In the genomic region with DNA sequence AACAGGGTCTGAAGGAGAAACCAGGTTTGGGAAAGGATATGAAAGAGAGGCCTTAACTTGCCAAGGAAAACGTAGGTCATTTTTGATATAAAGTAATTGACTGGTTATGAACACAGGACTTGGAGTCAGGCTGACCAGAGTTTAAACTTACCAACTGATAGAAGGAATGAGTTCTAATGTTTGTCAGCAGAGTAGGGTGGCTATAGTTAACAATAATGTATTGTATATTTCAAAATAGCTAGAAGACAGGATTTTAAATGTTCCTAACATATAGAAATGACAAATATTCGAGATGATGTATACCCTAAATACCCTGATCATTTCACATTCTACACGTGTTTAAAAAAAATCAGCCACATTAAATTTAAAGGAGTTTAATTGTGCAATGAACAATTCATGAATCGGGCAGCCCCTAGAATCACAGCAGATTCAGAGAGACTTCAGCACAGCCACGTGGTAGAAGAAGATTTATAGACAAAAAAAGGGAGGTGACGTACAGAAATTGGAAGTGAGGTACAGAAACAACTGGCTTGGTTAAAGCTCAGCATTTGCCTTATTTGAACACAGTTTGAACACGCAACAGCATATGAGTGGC, we compare ENCODE assay signal across 13 cellular contexts. TPM values are rescaled to one million over a fixed set of nuclear protein-coding genes. Genes with fewer than 3 reads are reported as not detected.
DNase-seq lines count a peak whose midpoint lies in the region; ATAC-seq and TF ChIP-seq lines count a peak whose summit lies in the region.
"Had no signal": no experiment of that assay in that cellular context is flagged by ENCODE, and none has a peak within 500 bp of the region (broad histone marks: within the 10 kb centered on the region; RNA-seq: fewer than 3 reads in every experiment).

No MANE protein-coding gene starts in this region.

- no peaks in the 10 kb centered on the region for H3K79me2 ChIP-seq in OCI-LY7 (ENCODE audit: insufficient read depth, low read depth, low read length)

- H4K20me1 ChIP-seq in OCI-LY7 (ENCODE audit: insufficient read depth, low read length): no peaks in the 10 kb centered on the region

- H3K9me2 ChIP-seq in OCI-LY7 (ENCODE audit: insufficient read depth, low read length): no peaks in the 10 kb centered on the region

- H3K27ac Mint-ChIP-seq in CD14-positive monocyte (peak overlapping the region in 5 of 7 donors; percentile 19 to 85 (median 62)), immature natural killer cell (peak overlapping the region in 5 of 6 donors; percentile 4 to 86 (median 43)), MCF 10A (ENCODE audit: low read depth, unreplicated experiment) (no peak overlapping the region)
- no peak overlapping the region for H3K27ac Mint-ChIP-seq in CD8-positive, alpha-beta T cell
- H3K27ac Mint-ChIP-seq: activated CD8-positive, alpha-beta memory T cell treated with anti-CD3 and anti-CD28 coated beads, Interleukin-2, amount 10 ng/mL, durations not matched to agents 7 days and 5 days; activated naive CD4-positive, alpha-beta T cell treated with anti-CD3 and anti-CD28 coated beads, Interleukin-2, amount 50 U/mL, for 24 hours; mesothelial cell of epicardium had no signal

- POLR2A ChIA-PET in OCI-LY7 (lab: Charles Lee): no interaction called here
- POLR2A ChIA-PET in CD8-positive, alpha-beta T cell (lab: Charles Lee): no interaction called here
- POLR2A ChIA-PET in HEK293T (lab: Yijun Ruan, JAX): no interaction called here
- POLR2A ChIA-PET in MCF 10A (lab: Yijun Ruan, JAX): interaction anchor here (0.6 to 2.5 kb wide), 7 partner anchors 26 to 1289 kb away, joined by 3 to 9 read pairs (median 5); partner anchors contain the start of gene BTG1

- no peak overlapping the region for H2AFZ ChIP-seq in OCI-LY7 (ENCODE audit: low read length)

- H3K27me3 Mint-ChIP-seq in CD14-positive monocyte (ENCODE audit: low read depth in 3 of 3): peaks cover 0 to 3% (median 0%) of the 10 kb centered on the region in 3 donors
- H3K27me3 Mint-ChIP-seq in immature natural killer cell (ENCODE audit: low read depth in 3 of 3): peaks cover 0 to 6% (median 0%) of the 10 kb centered on the region in 3 donors
- no peaks in the 10 kb centered on the region for H3K27me3 Mint-ChIP-seq in CD8-positive, alpha-beta T cell (ENCODE audit: low read depth)
- no peaks in the 10 kb centered on the region for H3K27me3 Mint-ChIP-seq in MCF 10A (ENCODE audit: insufficient read depth, unreplicated experiment)
- H3K27me3 Mint-ChIP-seq: activated CD8-positive, alpha-beta memory T cell treated with anti-CD3 and anti-CD28 coated beads, Interleukin-2, amount 10 ng/mL, durations not matched to agents 7 days and 5 days; activated naive CD4-positive, alpha-beta T cell treated with anti-CD3 and anti-CD28 coated beads, Interleukin-2, amount 50 U/mL, for 24 hours had no signal

- CTCF ChIA-PET in OCI-LY7 (lab: Charles Lee; ENCODE audit: unreplicated experiment) (no interaction called here), HEK293T (lab: Yijun Ruan, JAX) (interaction anchor here (1.2 to 3.4 kb wide), 3 partner anchors 10 to 1268 kb away, joined by 3 to 12 read pairs (median 4); no protein-coding TSS in a partner anchor), MCF 10A (lab: Yijun Ruan, JAX) (interaction anchor here (0.6 to 3.4 kb wide), 22 partner anchors 9 to 1268 kb away, joined by 3 to 19 read pairs (median 4); no protein-coding TSS in a partner anchor)
- CTCF ChIA-PET in CD8-positive, alpha-beta T cell (lab: Charles Lee): interaction anchor here (0.7 to 4.0 kb wide), 16 partner anchors 10 to 1295 kb away, joined by 3 to 57 read pairs (median 6); no protein-coding TSS in a partner anchor

- no peaks in the 10 kb centered on the region for H3K36me3 Mint-ChIP-seq in CD14-positive monocyte
- H3K36me3 Mint-ChIP-seq in immature natural killer cell: no peaks in the 10 kb centered on the region
- H3K36me3 Mint-ChIP-seq in CD8-positive, alpha-beta T cell: no peaks in the 10 kb centered on the region
- no peaks in the 10 kb centered on the region for H3K36me3 Mint-ChIP-seq in MCF 10A (ENCODE audit: insufficient read depth, unreplicated experiment)
- H3K36me3 Mint-ChIP-seq: activated CD8-positive, alpha-beta memory T cell treated with anti-CD3 and anti-CD28 coated beads, Interleukin-2, amount 10 ng/mL, durations not matched to agents 7 days and 5 days; activated naive CD4-positive, alpha-beta T cell treated with anti-CD3 and anti-CD28 coated beads, Interleukin-2, amount 50 U/mL, for 24 hours; mesothelial cell of epicardium had no signal

- DNase-seq in CD14-positive monocyte (ENCODE audit: low spot score) (no peak), OCI-LY7 (ENCODE audit: low spot score) (no peak), immature natural killer cell (no peak), HEK293T (ENCODE audit: extremely low spot score) (no peak), MCF 10A (ENCODE audit: unreplicated experiment) (no peak)
- no peak for DNase-seq in CD8-positive, alpha-beta T cell

- H3K27me3 ChIP-seq in CD8-positive, alpha-beta T cell (ENCODE audit: insufficient read depth, low read length): no peaks in the 10 kb centered on the region

- BruUV-seq in OCI-LY7 (replicated peaks; lab: Mats Ljungman, UMichigan) (no TSS peak), MCF 10A (replicated peaks; lab: Mats Ljungman, UMichigan) (no TSS peak)

- no peak overlapping the region for H3K4me3 ChIP-seq in OCI-LY7 (ENCODE audit: low read depth, low read length, poor library complexity, severe bottlenecking)
- H3K4me3 ChIP-seq in CD8-positive, alpha-beta T cell (ENCODE audit: low read depth, low read length): no peak overlapping the region
- H3K4me3 ChIP-seq: coronary artery had no signal

- TF ChIP-seq CTCF in CD14-positive monocyte (IDR thresholded peaks at IDR 0.05) (no peak), OCI-LY7 (conservative IDR thresholded peaks at IDR 0.05; ENCODE audit: low read length) (peak; percentile 32; the same call in 1 of the 2 replicates), MCF 10A (IDR thresholded peaks at IDR 0.05; ENCODE audit: unreplicated experiment) (no peak)
- no peak for TF ChIP-seq CTCF in CD8-positive, alpha-beta T cell (IDR thresholded peaks at IDR 0.05)

- H3K4me3 Mint-ChIP-seq in CD14-positive monocyte: no peak overlapping the region
- no peak overlapping the region for H3K4me3 Mint-ChIP-seq in immature natural killer cell
- no peak overlapping the region for H3K4me3 Mint-ChIP-seq in CD8-positive, alpha-beta T cell
- no peak overlapping the region for H3K4me3 Mint-ChIP-seq in MCF 10A (ENCODE audit: unreplicated experiment)
- H3K4me3 Mint-ChIP-seq: activated CD8-positive, alpha-beta memory T cell treated with anti-CD3 and anti-CD28 coated beads, Interleukin-2, amount 10 ng/mL, durations not matched to agents 7 days and 5 days; activated naive CD4-positive, alpha-beta T cell treated with anti-CD3 and anti-CD28 coated beads, Interleukin-2, amount 50 U/mL, for 24 hours; mesothelial cell of epicardium had no signal

- H3K9me3 Mint-ChIP-seq in CD14-positive monocyte (peaks cover 0 to 2% (median 0%) of the 10 kb centered on the region in 7 donors), immature natural killer cell (no peaks in the 10 kb centered on the region), MCF 10A (ENCODE audit: unreplicated experiment) (no peaks in the 10 kb centered on the region)
- H3K9me3 Mint-ChIP-seq in CD8-positive, alpha-beta T cell: no peaks in the 10 kb centered on the region
- H3K9me3 Mint-ChIP-seq: activated naive CD4-positive, alpha-beta T cell treated with anti-CD3 and anti-CD28 coated beads, Interleukin-2, amount 50 U/mL, for 24 hours had no signal

- H3K9me3 ChIP-seq in OCI-LY7 (ENCODE audit: low read length): no peaks in the 10 kb centered on the region
- no peaks in the 10 kb centered on the region for H3K9me3 ChIP-seq in CD8-positive, alpha-beta T cell (ENCODE audit: low read length)

- H3K4me1 ChIP-seq in OCI-LY7 (ENCODE audit: insufficient read depth, low read length, poor library complexity, severe bottlenecking): no peaks in the 10 kb centered on the region
- H3K4me1 ChIP-seq in CD8-positive, alpha-beta T cell (ENCODE audit: insufficient read depth, low read length): no peaks in the 10 kb centered on the region

- H3K4me2 ChIP-seq in OCI-LY7 (ENCODE audit: low read length): no peak overlapping the region

- ATAC-seq in GM21528 (IDR thresholded peaks at IDR 0.05; ENCODE audit: low FRiP score, unreplicated experiment) (peak; percentile 30), GM19452 (IDR thresholded peaks at IDR 0.05; ENCODE audit: unreplicated experiment) (no peak)
- ATAC-seq in CD8-positive, alpha-beta T cell: no peak

- no peak overlapping the region for H3K27ac ChIP-seq in OCI-LY7 (ENCODE audit: low read depth, low read length, poor library complexity, severe bottlenecking)
- H3K27ac ChIP-seq in CD8-positive, alpha-beta T cell (ENCODE audit: low read depth, low read length): no peak overlapping the region
- H3K27ac ChIP-seq: coronary artery had no signal

- H3K4me1 Mint-ChIP-seq in CD14-positive monocyte: peaks cover 15% of the 10 kb centered on the region
- peaks cover 0 to 6% of the 10 kb centered on the region in 2 donors for H3K4me1 Mint-ChIP-seq in immature natural killer cell
- peaks cover 6% of the 10 kb centered on the region for H3K4me1 Mint-ChIP-seq in CD8-positive, alpha-beta T cell (ENCODE audit: low read depth)
- H3K4me1 Mint-ChIP-seq in MCF 10A (ENCODE audit: insufficient read depth, unreplicated experiment): peaks cover 17% of the 10 kb centered on the region

- H3K36me3 ChIP-seq in OCI-LY7 (ENCODE audit: insufficient read depth, low read length): no peaks in the 10 kb centered on the region
- H3K36me3 ChIP-seq in CD8-positive, alpha-beta T cell (ENCODE audit: insufficient read depth, low read length): no peaks in the 10 kb centered on the region

- intact Hi-C loops in CD14-positive monocyte (cut with micrococcal nuclease): loop anchor here (5.0 to 10.0 kb wide), 4 partner anchors 206 to 1276 kb away; partner anchors contain the start of gene BTG1 (in 1 of the 2)
- intact Hi-C loops in OCI-LY7 (cut with micrococcal nuclease; ENCODE audit: unreplicated experiment): loop anchor here (1.0 to 5.0 kb wide), 4 partner anchors 80 to 1283 kb away; no protein-coding TSS in a partner anchor
- intact Hi-C loops in CD8-positive, alpha-beta T cell (cut with DNase I, micrococcal nuclease): loop anchor here (1.0 to 5.0 kb wide), 9 partner anchors 76 to 1289 kb away; no protein-coding TSS in a partner anchor
- intact Hi-C loops in MCF 10A (cut with micrococcal nuclease): loop anchor here (1.0 to 10.0 kb wide), 8 partner anchors 42 to 1288 kb away; partner anchors contain the start of gene BTG1

TF ChIP-seq in HEK293T, 16 proteins besides CTCF, POLR2A, EP300 and RAD21:
- TF ChIP-seq SP1 (IDR thresholded peaks at IDR 0.05): no peak
- TF ChIP-seq FOXK2 (IDR thresholded peaks at IDR 0.05): no peak
- no peak for TF ChIP-seq ARNT (IDR thresholded peaks at IDR 0.05)

RNA-seq across cellular contexts. Expression of gene PLEKHG7, which starts 52.5 kb away (rescaled TPM):
- polyA plus RNA-seq in CD14-positive monocyte (not detected), immature natural killer cell (not detected)
- total RNA-seq in OCI-LY7 (2014; rRNA removed; shearing (Covaris generic)): not detected in 2 replicates
- total RNA-seq in OCI-LY7 (2022) (0.29 TPM in 1 of 2 replicates, not detected in the other), MCF 10A (2022) (not detected in 2 replicates)
- not detected for total RNA-seq in CD8-positive, alpha-beta T cell
- total RNA-seq: activated CD8-positive, alpha-beta memory T cell treated with anti-CD3 and anti-CD28 coated beads, Interleukin-2, amount 10 ng/mL, durations not matched to agents 7 days and 5 days; mesothelial cell of epicardium; RPMI7951 had no signal

Comparison
In these comparisons a context has a peak if more than half of its experiments do, and no peak if none do; other contexts are left out.
1. H3K27ac Mint-ChIP-seq: peak in CD14-positive monocyte (5 of 7) and immature natural killer cell (5 of 6); none in CD8-positive, alpha-beta T cell (single experiment) and MCF 10A (single experiment).